Comparison of ENCODE assay signal across 1 cellular context in the genomic region with DNA sequence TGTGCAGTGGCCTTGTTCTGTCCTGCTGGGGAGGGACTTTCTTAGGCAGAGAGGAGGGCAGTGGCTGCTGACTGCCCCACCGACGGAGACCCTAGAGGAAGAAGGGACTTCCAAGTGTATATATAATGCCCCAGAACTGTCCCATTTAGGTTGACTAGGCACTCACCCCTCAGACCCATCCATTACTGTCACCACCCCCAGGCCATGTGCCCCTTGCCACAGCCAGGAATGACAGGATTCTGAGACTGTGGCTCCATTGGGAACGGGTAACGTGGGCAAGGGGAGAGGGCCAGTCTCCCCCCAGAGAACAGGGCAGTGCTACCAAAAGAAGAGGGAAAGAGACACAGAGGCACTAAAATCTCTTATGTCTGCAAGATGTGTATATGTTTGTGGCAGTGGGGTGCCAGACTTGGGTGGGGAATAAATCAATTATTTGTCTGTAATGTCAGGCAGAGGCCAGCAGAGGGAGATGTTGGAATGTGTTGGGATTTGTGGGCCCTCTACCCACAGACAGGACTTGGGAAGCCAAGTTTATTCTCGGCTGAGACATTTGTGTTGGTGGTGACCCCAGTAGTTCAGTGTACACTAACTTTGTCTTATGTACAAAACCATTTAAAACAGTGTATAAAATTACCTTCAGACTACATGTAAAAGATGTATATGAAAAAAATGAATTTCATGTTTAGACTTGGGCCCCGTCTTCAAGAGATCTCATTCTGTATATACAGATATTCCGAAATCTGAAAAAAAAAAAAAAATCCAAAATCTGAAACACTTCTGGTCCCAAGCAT.
A peak's percentile ranks its signal among the peaks of the same experiment; 100 is the strongest.
TF ChIP-seq lines count a peak whose summit lies in the region.

No MANE protein-coding gene starts in this region.

TF ChIP-seq in GM12878, 131 proteins besides CTCF, POLR2A, EP300 and RAD21:
- TF ChIP-seq TCF3 (IDR thresholded peaks at IDR 0.05; ENCODE audit: borderline replicate concordance, insufficient read depth, low read depth, low read length) (no peak), STAT1 (conservative IDR thresholded peaks at IDR 0.05) (0 out of 2 replicates have a peak, but pooled peaks have one; percentile 42), WRNIP1 (IDR thresholded peaks at IDR 0.05; ENCODE audit: borderline replicate concordance, low read depth, low read length) (0 out of 2 replicates have a peak, but pooled peaks have one; percentile 20), NFXL1 (IDR thresholded peaks at IDR 0.05; ENCODE audit: borderline replicate concordance) (no peak), SMC3 (IDR thresholded peaks at IDR 0.05; ENCODE audit: borderline replicate concordance, low read length) (peak; percentile 96), YY1 (IDR thresholded peaks at IDR 0.05; ENCODE audit: low read depth, low read length) (peak; percentile 47; the same call in 1 of the 2 replicates), PAX8 (IDR thresholded peaks at IDR 0.05) (no peak), SMARCA5 (IDR thresholded peaks at IDR 0.05) (0 out of 2 replicates have a peak, but pooled peaks have one; percentile 32)
